8 cellular contexts compared by ENCODE assay signal in genomic region chr19:39671739-39672363, GRCh38. TPM values are rescaled to one million over a fixed set of nuclear protein-coding genes. Genes with fewer than 3 reads are reported as not detected.
DNase-seq lines count a peak whose midpoint lies in the region; ATAC-seq and TF ChIP-seq lines count a peak whose summit lies in the region.

No MANE protein-coding gene starts in this region.

- no peak overlapping the region for H3K4me3 ChIP-seq in sigmoid colon

- DNase-seq in D341Med (ENCODE audit: low spot score) (peak; percentile 67), HS-27A (ENCODE audit: low read depth) (peak; percentile 49), NOMO-1 (lab: John Stamatoyannopoulos, UW; ENCODE audit: unreplicated experiment in 2 of 2) (peak; percentile 53 to 73), globus pallidus (ENCODE audit: low spot score) (peak; percentile 66), sigmoid colon (no peak)

- H3K27me3 ChIP-seq in sigmoid colon, result peaks cover 0 to 12% (median 0%) of the 10 kb centered on the region in 3 donors

- peak; percentile 51 for ATAC-seq in activated T-helper 17 cell treated with anti-CD3 and anti-CD28 coated beads, Interleukin-2, amount 50 U/mL, for 72 hours (replicated peaks)
- ATAC-seq in HG03457 (IDR thresholded peaks at IDR 0.05; ENCODE audit: unreplicated experiment), result no peak
- ATAC-seq in HG02885 (IDR thresholded peaks at IDR 0.05; ENCODE audit: poor library complexity, unreplicated experiment), result no peak

- no peaks in the 10 kb centered on the region for H3K9me3 ChIP-seq in sigmoid colon

- 11 to 14% methylated on average over 9 of the region's 9 CpGs for WGBS in sigmoid colon, 2 donors

- TF ChIP-seq EP300 in sigmoid colon (IDR thresholded peaks at IDR 0.05), result no peak

- H3K27ac Mint-ChIP-seq in activated T-helper 17 cell treated with anti-CD3 and anti-CD28 coated beads, Interleukin-2, amount 50 U/mL, for 72 hours, result no peak overlapping the region

- peaks cover 13% of the 10 kb centered on the region for H3K27me3 Mint-ChIP-seq in activated T-helper 17 cell treated with anti-CD3 and anti-CD28 coated beads, Interleukin-2, amount 50 U/mL, for 72 hours

- no peak overlapping the region for H3K4me3 Mint-ChIP-seq in activated T-helper 17 cell treated with anti-CD3 and anti-CD28 coated beads, Interleukin-2, amount 50 U/mL, for 72 hours

- H3K4me1 Mint-ChIP-seq in activated T-helper 17 cell treated with anti-CD3 and anti-CD28 coated beads, Interleukin-2, amount 50 U/mL, for 72 hours, result peaks cover 19% of the 10 kb centered on the region

- intact Hi-C loops in sigmoid colon (cut with DNase I), result no loop called here

- H3K27ac ChIP-seq in sigmoid colon, result no peak overlapping the region

- H3K36me3 ChIP-seq in sigmoid colon, result no peaks in the 10 kb centered on the region

- TF ChIP-seq CTCF in sigmoid colon (IDR thresholded peaks at IDR 0.05), result peak in 3 of 4 experiments; percentile 31 to 45 (median 32)

- TF ChIP-seq POLR2A in sigmoid colon (IDR thresholded peaks at IDR 0.05), result no peak

- no peaks in the 10 kb centered on the region for H3K4me1 ChIP-seq in sigmoid colon

- no peaks in the 10 kb centered on the region for H3K36me3 Mint-ChIP-seq in activated T-helper 17 cell treated with anti-CD3 and anti-CD28 coated beads, Interleukin-2, amount 50 U/mL, for 72 hours (ENCODE audit: low read depth)

- no peaks in the 10 kb centered on the region for H3K9me3 Mint-ChIP-seq in activated T-helper 17 cell treated with anti-CD3 and anti-CD28 coated beads, Interleukin-2, amount 50 U/mL, for 72 hours

RNA-seq across cellular contexts. Expression of gene LGALS16, which starts 16.1 kb away (rescaled TPM):
- not detected for total RNA-seq in activated T-helper 17 cell treated with anti-CD3 and anti-CD28 coated beads, Interleukin-2, amount 50 U/mL, for 72 hours
- not detected for total RNA-seq in sigmoid colon
- polyA plus RNA-seq in sigmoid colon, result not detected

RNA-seq across cellular contexts. Expression of gene LGALS14, which starts 32.4 kb away (rescaled TPM):
- total RNA-seq in activated T-helper 17 cell treated with anti-CD3 and anti-CD28 coated beads, Interleukin-2, amount 50 U/mL, for 72 hours, result 1 to 10 TPM in 1 of 2 donors, under 1 TPM in 1; 0.69 to 2.2 TPM
- total RNA-seq in sigmoid colon, result not detected
- not detected for polyA plus RNA-seq in sigmoid colon
